In the genomic region with DNA sequence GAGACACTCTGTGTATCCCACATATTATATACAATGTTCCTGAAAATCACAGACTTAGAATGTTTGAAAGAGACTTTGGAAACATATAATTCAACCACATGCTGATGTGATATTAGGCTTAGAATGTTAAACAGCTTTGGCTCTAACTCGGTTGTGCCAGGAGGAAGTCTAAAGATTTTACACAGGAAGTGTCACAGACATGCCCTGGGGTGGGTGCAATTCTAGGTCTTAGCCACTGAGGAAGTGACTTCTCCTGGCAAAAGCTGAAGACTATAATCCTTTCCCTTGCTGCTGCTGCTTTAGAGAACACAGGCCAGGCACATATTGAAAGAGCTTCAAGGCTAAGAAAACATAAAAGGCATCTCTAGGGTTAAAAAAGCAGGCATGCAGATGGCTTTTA, we compare ENCODE assay signal across 9 cellular contexts. TPM values are rescaled to one million over a fixed set of nuclear protein-coding genes. Genes with fewer than 3 reads are reported as not detected.
DNase-seq lines count a peak whose midpoint lies in the region; FAIRE-seq and TF ChIP-seq lines count a peak whose summit lies in the region.
"Had no signal": no experiment of that assay in that cellular context is flagged by ENCODE, and none has a peak within 500 bp of the region (broad histone marks: within the 10 kb centered on the region; RNA-seq: fewer than 3 reads in every experiment).

No MANE protein-coding gene starts in this region.

- no peak for TF ChIP-seq CTCF in lower leg skin (IDR thresholded peaks at IDR 0.05)

- DNase-seq in GM19239 (ENCODE audit: insufficient read length, low spot score) (no peak), OCI-M1 (lab: John Stamatoyannopoulos, UW) (peak; percentile 17), AG20443 (ENCODE audit: low spot score) (no peak), HuH-7.5 (ENCODE audit: low spot score) (no peak), lower leg skin (ENCODE audit: low spot score in 2 of 2) (no peak), LoVo (ENCODE audit: low spot score) (no peak)
- peak; percentile 18 for DNase-seq in activated effector memory CD4-positive, alpha-beta T cell treated with Interleukin-2 at 50 U/mL for 16 hours
- DNase-seq in stimulated activated CD8-positive, alpha-beta memory T cell treated with anti-CD3 and anti-CD28 coated beads, Interleukin-15, amount 100 ng/mL, for 48 hours (ENCODE audit: low read depth in 2 of 2), result peak; percentile 6 to 15

- 22 to 26% methylated on average over 1 of the region's 1 CpG for WGBS in lower leg skin, 2 donors

- FAIRE-seq in GM19239 (lab: Jason Lieb, UNC), result peak; percentile 92

- no peak for TF ChIP-seq POLR2A in lower leg skin (IDR thresholded peaks at IDR 0.05)

- H3K4me3 ChIP-seq in lower leg skin (ENCODE audit: low read depth, poor library complexity, severe bottlenecking), result no peak overlapping the region
- H3K4me3 ChIP-seq: suprapubic skin had no signal

- intact Hi-C loops in lower leg skin (cut with DNase I; ENCODE audit: low total_unique reads), result no loop called here

RNA-seq across cellular contexts. Expression of a gene that starts 51.0 kb away (rescaled TPM):
- 1,000 to 10,000 TPM; 1,244 to 1,829 (median 1,582) TPM for total RNA-seq in lower leg skin

Comparison
In these comparisons a context has a peak if more than half of its experiments do, and no peak if none do; other contexts are left out.
1. DNase-seq: peak in OCI-M1 (single experiment), activated effector memory CD4-positive, alpha-beta T cell treated with Interleukin-2 at 50 U/mL for 16 hours (single experiment) and stimulated activated CD8-positive, alpha-beta memory T cell treated with anti-CD3 and anti-CD28 coated beads, Interleukin-15, amount 100 ng/mL, for 48 hours (2 of 2); none in GM19239 (single experiment), AG20443 (single experiment), HuH-7.5 (single experiment), lower leg skin (0 of 2) and LoVo (single experiment).